Comparison of ENCODE assay signal across 19 cellular contexts in genomic region chr3:185939721-185940120, GRCh38. TPM values are rescaled to one million over a fixed set of nuclear protein-coding genes. Genes with fewer than 3 reads are reported as not detected.
DNase-seq lines count a peak whose midpoint lies in the region; FAIRE-seq and TF ChIP-seq lines count a peak whose summit lies in the region.
"Had no signal": no experiment of that assay in that cellular context is flagged by ENCODE, and none has a peak within 500 bp of the region (broad histone marks: within the 10 kb centered on the region; RNA-seq: fewer than 3 reads in every experiment).

No MANE protein-coding gene starts in this region.

- H3K4me1 Mint-ChIP-seq in activated naive CD4-positive, alpha-beta T cell treated with anti-CD3 and anti-CD28 coated beads, Interleukin-2, amount 10 ng/mL, durations not matched to agents 7 days and 5 days: peaks cover 27% of the 10 kb centered on the region
- H3K4me1 Mint-ChIP-seq in type B pancreatic cell (ENCODE audit: unreplicated experiment): peaks cover 17% of the 10 kb centered on the region

- H3K27ac Mint-ChIP-seq in activated naive CD4-positive, alpha-beta T cell treated with anti-CD3 and anti-CD28 coated beads, Interleukin-2, amount 10 ng/mL, durations not matched to agents 7 days and 5 days: peak overlapping the region; percentile 35
- peak overlapping the region; percentile 69 for H3K27ac Mint-ChIP-seq in type B pancreatic cell

- WGBS in adrenal gland, 4 donors: 76 to 84% (median 83%) methylated on average over 3 of the region's 3 CpGs

- peaks cover 15% of the 10 kb centered on the region for H3K27me3 Mint-ChIP-seq in activated naive CD4-positive, alpha-beta T cell treated with anti-CD3 and anti-CD28 coated beads, Interleukin-2, amount 10 ng/mL, durations not matched to agents 7 days and 5 days
- peaks cover 8% of the 10 kb centered on the region for H3K27me3 Mint-ChIP-seq in type B pancreatic cell

- no peak for DNase-seq in activated naive CD4-positive, alpha-beta T cell treated with anti-CD3 and anti-CD28 coated beads, Interleukin-2, amount 10 ng/mL, durations not matched to agents 7 days and 5 days
- no peak for DNase-seq in activated naive CD4-positive, alpha-beta T cell (lab: John Stamatoyannopoulos, UW)
- DNase-seq in MV-4-11 (lab: John Stamatoyannopoulos, UW): peak; percentile 44
- DNase-seq in bronchial epithelial cell (ENCODE audit: low read depth): peak; percentile 53
- DNase-seq in type B pancreatic cell (ENCODE audit: extremely low spot score, unreplicated experiment): no peak
- DNase-seq in cerebellar cortex (ENCODE audit: low spot score): no peak
- DNase-seq in GM19239 (ENCODE audit: insufficient read length, low spot score): no peak
- DNase-seq in adrenal gland: no peak
- DNase-seq: activated gamma-delta T cell; Calu3; cortex of kidney; gastrocnemius medialis; left colon; MM.1S; NCI-H2029 treated with DMSO at 0.1 percent for 48 hours; NCI-H526; Peyer's patch; stimulated activated CD4-positive, alpha-beta T cell treated with anti-CD3 and anti-CD28 coated beads, Interleukin-2, amount 100 ng/mL, for 24 hours; uterus had no signal

- H3K36me3 ChIP-seq in bronchial epithelial cell (ENCODE audit: control insufficient read depth, insufficient read depth, low read length): no peaks in the 10 kb centered on the region
- no peaks in the 10 kb centered on the region for H3K36me3 ChIP-seq in adrenal gland (replicated peaks in 1 of 2)
- H3K36me3 ChIP-seq: gastrocnemius medialis, Peyer's patch, uterus had no signal

- no peaks in the 10 kb centered on the region for H3K9me3 ChIP-seq in adrenal gland (replicated peaks in 1 of 3)
- H3K9me3 ChIP-seq: gastrocnemius medialis, Peyer's patch, uterus had no signal

- no peak overlapping the region for H3K27ac ChIP-seq in adrenal gland
- H3K27ac ChIP-seq: gastrocnemius medialis, Peyer's patch, uterus had no signal

- H3K4me3 ChIP-seq in bronchial epithelial cell (ENCODE audit: low read depth, low read length) (no peak overlapping the region), adrenal gland (no peak overlapping the region)
- H3K4me3 ChIP-seq: gastrocnemius medialis, Peyer's patch, uterus had no signal

- intact Hi-C loops in adrenal gland (cut with DNase I): no loop called here

- H3K9me3 Mint-ChIP-seq in activated naive CD4-positive, alpha-beta T cell treated with anti-CD3 and anti-CD28 coated beads, Interleukin-2, amount 10 ng/mL, durations not matched to agents 7 days and 5 days: peaks cover 4% of the 10 kb centered on the region
- peaks cover 4% of the 10 kb centered on the region for H3K9me3 Mint-ChIP-seq in type B pancreatic cell

- no peak for TF ChIP-seq POLR2A in adrenal gland (IDR thresholded peaks at IDR 0.05)

- CTCF ChIA-PET in activated naive CD4-positive, alpha-beta T cell treated with anti-CD3 and anti-CD28 coated beads, Interleukin-2, amount 10 ng/mL, durations not matched to agents 7 days and 5 days (lab: Charles Lee): no interaction called here

- FAIRE-seq in bronchial epithelial cell (lab: Jason Lieb, UNC) (no peak), GM19239 (lab: Jason Lieb, UNC) (no peak)

- H3K4me1 ChIP-seq in adrenal gland (replicated peaks in 1 of 2): peaks cover 10 to 15% of the 10 kb centered on the region in 2 donors
- H3K4me1 ChIP-seq: uterus had no signal

- H3K4me3 Mint-ChIP-seq in activated naive CD4-positive, alpha-beta T cell treated with anti-CD3 and anti-CD28 coated beads, Interleukin-2, amount 10 ng/mL, durations not matched to agents 7 days and 5 days: no peak overlapping the region
- peak overlapping the region; percentile 44 for H3K4me3 Mint-ChIP-seq in type B pancreatic cell

- no peaks in the 10 kb centered on the region for H3K27me3 ChIP-seq in bronchial epithelial cell (ENCODE audit: control insufficient read depth, insufficient read depth, low read length)
- H3K27me3 ChIP-seq in adrenal gland: no peaks in the 10 kb centered on the region
- H3K27me3 ChIP-seq: gastrocnemius medialis, Peyer's patch, uterus had no signal

- H3K36me3 Mint-ChIP-seq in activated naive CD4-positive, alpha-beta T cell treated with anti-CD3 and anti-CD28 coated beads, Interleukin-2, amount 10 ng/mL, durations not matched to agents 7 days and 5 days: peaks cover 38% of the 10 kb centered on the region
- H3K36me3 Mint-ChIP-seq in type B pancreatic cell: peaks cover 25% of the 10 kb centered on the region

- TF ChIP-seq CTCF in bronchial epithelial cell (IDR thresholded peaks at IDR 0.05; ENCODE audit: insufficient read depth, low read length, severe bottlenecking) (no peak), type B pancreatic cell (conservative IDR thresholded peaks at IDR 0.05) (no peak), adrenal gland (IDR thresholded peaks at IDR 0.05) (no peak)

RNA-seq across cellular contexts. Expression of gene TRA2B, which starts 1.9 kb away (rescaled TPM):
- total RNA-seq in bronchial epithelial cell (192 and 202 TPM in 2 replicates), type B pancreatic cell (ENCODE audit: low replicate concordance) (136 and 205 TPM in 2 replicates), adrenal gland (100 to 1,000 TPM in 5 of 8 donors, 10 to 100 TPM in 3; 80.4 to 143 (median 106) TPM)
- 100 to 1,000 TPM in 1 of 3 donors, 10 to 100 TPM in 2; 78.2 to 242 (median 78.9) TPM for polyA plus RNA-seq in adrenal gland

Comparison
In these comparisons a context has a peak if more than half of its experiments do, and no peak if none do; other contexts are left out.
1. DNase-seq: peak in MV-4-11 (single experiment) and bronchial epithelial cell (single experiment); none in activated naive CD4-positive, alpha-beta T cell treated with anti-CD3 and anti-CD28 coated beads, Interleukin-2, amount 10 ng/mL, durations not matched to agents 7 days and 5 days (single experiment), activated naive CD4-positive, alpha-beta T cell (0 of 4), type B pancreatic cell (single experiment), cerebellar cortex (single experiment), GM19239 (single experiment) and adrenal gland (0 of 7).